ENCODE assay signal across 9 cellular contexts in genomic region chr16:24975428-24975889, GRCh38. TPM values are rescaled to one million over a fixed set of nuclear protein-coding genes. Genes with fewer than 3 reads are reported as not detected.
DNase-seq lines count a peak whose midpoint lies in the region; ATAC-seq lines count a peak whose summit lies in the region.
"Had no signal": no experiment of that assay in that cellular context is flagged by ENCODE, and none has a peak within 500 bp of the region (broad histone marks: within the 10 kb centered on the region; RNA-seq: fewer than 3 reads in every experiment).

No MANE protein-coding gene starts in this region.

- H3K27me3 Mint-ChIP-seq in CD8-positive, alpha-beta memory T cell, result no peaks in the 10 kb centered on the region

- peaks cover 20 to 65% (median 23%) of the 10 kb centered on the region in 3 donors for H3K36me3 Mint-ChIP-seq in CD8-positive, alpha-beta memory T cell

- H3K4me3 ChIP-seq in CD8-positive, alpha-beta memory T cell (ENCODE audit: low read length), result no peak overlapping the region
- H3K4me3 ChIP-seq: lung had no signal

- no peaks in the 10 kb centered on the region for H3K27me3 ChIP-seq in CD8-positive, alpha-beta memory T cell (ENCODE audit: insufficient read depth, low read length, poor library complexity, severe bottlenecking)

- peaks cover 13% of the 10 kb centered on the region for H3K4me1 ChIP-seq in CD8-positive, alpha-beta memory T cell (ENCODE audit: insufficient read depth, low read length)

- no peaks in the 10 kb centered on the region for H3K9me3 Mint-ChIP-seq in CD8-positive, alpha-beta memory T cell

- ATAC-seq in GM19324 (IDR thresholded peaks at IDR 0.05; ENCODE audit: low FRiP score, unreplicated experiment), result peak; percentile 68
- peak; percentile 68 for ATAC-seq in HG03354 (IDR thresholded peaks at IDR 0.05; ENCODE audit: poor library complexity, severe bottlenecking, unreplicated experiment)
- ATAC-seq in esophagus mucosa, result peak; percentile 49

- no peaks in the 10 kb centered on the region for H3K9me3 ChIP-seq in CD8-positive, alpha-beta memory T cell (ENCODE audit: low read length)

- peak overlapping the region in 7 of 8 donors; percentile 1 to 86 (median 48) for H3K27ac Mint-ChIP-seq in CD8-positive, alpha-beta memory T cell

- peaks cover 43 to 68% (median 47%) of the 10 kb centered on the region in 3 donors for H3K4me1 Mint-ChIP-seq in CD8-positive, alpha-beta memory T cell

- H3K4me3 Mint-ChIP-seq in CD8-positive, alpha-beta memory T cell, result no peak overlapping the region

- no peak overlapping the region for H3K27ac ChIP-seq in CD8-positive, alpha-beta memory T cell (ENCODE audit: low read depth, low read length)

- CTCF ChIA-PET in CD8-positive, alpha-beta memory T cell (lab: Charles Lee), result no interaction called here

- peaks cover 19% of the 10 kb centered on the region for H3K36me3 ChIP-seq in CD8-positive, alpha-beta memory T cell (ENCODE audit: insufficient read depth, low read length)

- no peak for DNase-seq in CD8-positive, alpha-beta memory T cell
- DNase-seq in SW480 (ENCODE audit: low spot score), result no peak
- no peak for DNase-seq in stimulated activated CD8-positive, alpha-beta memory T cell treated with anti-CD3 and anti-CD28 coated beads, Interleukin-4, amount 100 ng/mL, for 48 hours
- DNase-seq in pons (ENCODE audit: low spot score), result no peak
- no peak for DNase-seq in A172 (ENCODE audit: low spot score)

- POLR2A ChIA-PET in CD8-positive, alpha-beta memory T cell (lab: Charles Lee), result interaction anchor here (0.7 kb wide), 1 partner anchor 423 kb away, joined by 3 read pairs; no protein-coding TSS in a partner anchor

RNA-seq across cellular contexts. Expression of gene ARHGAP17, which starts 39.7 kb away (rescaled TPM):
- total RNA-seq in CD8-positive, alpha-beta memory T cell, result 10 to 100 TPM; 52.6 to 58.5 TPM
- polyA plus RNA-seq in CD8-positive, alpha-beta memory T cell, result 41.7 TPM
- 33.0 TPM for total RNA-seq in esophagus mucosa
- total RNA-seq in A172 (2014; rRNA removed; shearing (Covaris generic)), result 51.9 and 58.7 TPM in 2 replicates
